ENCODE assay signal across 1 cellular context in genomic region chr11:34501500-34501899, GRCh38.
TF ChIP-seq lines count a peak whose summit lies in the region.

No MANE protein-coding gene starts in this region.

TF ChIP-seq in HepG2, 621 proteins besides CTCF, POLR2A, EP300 and RAD21 (continued from another document and continues in another):
- TF ChIP-seq DDIT3 (CRISPR knock-in tag; IDR thresholded peaks at IDR 0.05) (no peak), ARNT2 (CRISPR knock-in tag; IDR thresholded peaks at IDR 0.05; ENCODE audit: low read depth) (no peak), HDAC1 (CRISPR knock-in tag; IDR thresholded peaks at IDR 0.05) (peak; percentile 74), TRIM24 (CRISPR knock-in tag; IDR thresholded peaks at IDR 0.05) (no peak), ZNF816 (CRISPR knock-in tag; IDR thresholded peaks at IDR 0.05; ENCODE audit: borderline replicate concordance) (peak; percentile 75; the same call in 1 of the 2 replicates), ZNF644 (CRISPR knock-in tag; IDR thresholded peaks at IDR 0.05; ENCODE audit: low read depth) (peak; percentile 75), NR2F2 (IDR thresholded peaks at IDR 0.05; ENCODE audit: borderline replicate concordance, low read depth) (peak; percentile 55; the same call in 1 of the 2 replicates), ZNF574 (CRISPR knock-in tag; IDR thresholded peaks at IDR 0.05) (0 out of 2 replicates have a peak, but pooled peaks have one; percentile 19), CBX5 (CRISPR knock-in tag; IDR thresholded peaks at IDR 0.05; ENCODE audit: borderline replicate concordance) (peak; percentile 75; the same call in 1 of the 2 replicates), KLF12 (CRISPR knock-in tag; IDR thresholded peaks at IDR 0.05; ENCODE audit: borderline replicate concordance) (no peak), HOMEZ (CRISPR knock-in tag; IDR thresholded peaks at IDR 0.05; ENCODE audit: low read depth) (0 out of 2 replicates have a peak, but pooled peaks have one; percentile 38), POLR2G (IDR thresholded peaks at IDR 0.05; ENCODE audit: low read depth, low read length) (peak; percentile 49; the same call in 1 of the 2 replicates), ZNF280D (CRISPR knock-in tag; IDR thresholded peaks at IDR 0.05) (peak; percentile 73; the same call in 1 of the 2 replicates), CC2D1A (CRISPR knock-in tag; IDR thresholded peaks at IDR 0.05) (no peak), ZSCAN30 (CRISPR knock-in tag; IDR thresholded peaks at IDR 0.05) (no peak), ARID4A (CRISPR knock-in tag; IDR thresholded peaks at IDR 0.05; ENCODE audit: borderline replicate concordance) (peak; percentile 9; the same call in 1 of the 2 replicates), THAP7 (CRISPR knock-in tag; IDR thresholded peaks at IDR 0.05) (no peak), ZGPAT (CRISPR knock-in tag; IDR thresholded peaks at IDR 0.05) (peak; percentile 69; the same call in 1 of the 2 replicates), GPBP1L1 (CRISPR knock-in tag; IDR thresholded peaks at IDR 0.05) (no peak), MAX (IDR thresholded peaks at IDR 0.05) (peak; percentile 39), ZMYM2 (CRISPR knock-in tag; IDR thresholded peaks at IDR 0.05) (peak; percentile 61; the same call in 1 of the 2 replicates), ZNF720 (CRISPR knock-in tag; IDR thresholded peaks at IDR 0.05) (no peak), NCOR1 (IDR thresholded peaks at IDR 0.05; ENCODE audit: borderline replicate concordance, low read length) (peak; percentile 57; the same call in 1 of the 2 replicates), RCOR2 (CRISPR knock-in tag; IDR thresholded peaks at IDR 0.05) (peak; percentile 39; the same call in 1 of the 2 replicates), HMGXB4 (CRISPR knock-in tag; IDR thresholded peaks at IDR 0.05; ENCODE audit: borderline replicate concordance in 1 of 2, low read depth in 1 of 2) (0 out of 4 replicates have a peak, but pooled peaks of 1 of the 2 experiments have one; percentile 10), HOXA3 (CRISPR knock-in tag; IDR thresholded peaks at IDR 0.05) (peak; percentile 39; the same call in 1 of the 2 replicates), ZNF614 (CRISPR knock-in tag; IDR thresholded peaks at IDR 0.05; ENCODE audit: borderline replicate concordance) (0 out of 2 replicates have a peak, but pooled peaks have one; percentile 20), ZNF687 (CRISPR knock-in tag; IDR thresholded peaks at IDR 0.05) (no peak), NR2C2 (CRISPR knock-in tag; IDR thresholded peaks at IDR 0.05; ENCODE audit: borderline replicate concordance) (peak; percentile 55; the same call in 1 of the 2 replicates), XRCC5 (optimal IDR thresholded peaks at IDR 0.05; ENCODE audit: low read length) (peak; percentile 36)
